ENCODE assay signal across 28 cellular contexts in genomic region chr6:95293257-95293656, GRCh38.
"Had no signal": no experiment of that assay in that cellular context is flagged by ENCODE, and none has a peak within 500 bp of the region (broad histone marks: within the 10 kb centered on the region; RNA-seq: fewer than 3 reads in every experiment).

No MANE protein-coding gene starts in this region.

- H3K36me3 Mint-ChIP-seq: stimulated activated effector memory CD8-positive, alpha-beta T cell treated with anti-CD3 and anti-CD28 coated beads, Interleukin-12 subunit alpha, Interleukin-12 subunit beta, amount 100 ng/mL, for 72 hours; stimulated activated memory B cell treated with anti-CD40 and anti-IgM and Interleukin-4, amounts not matched to agents 10 μg/mL and 1 μg/mL and 100 μg/mL, for 72 hours; stimulated activated naive B cell treated with anti-CD40 and anti-IgM and Interleukin-4, amounts not matched to agents 10 μg/mL and 1 μg/mL and 100 μg/mL, for 72 hours; type B pancreatic cell had no signal

- H3K27ac ChIP-seq: stomach, suprapubic skin, testis, thoracic aorta, thyroid gland, tibial artery, tibial nerve, transverse colon, upper lobe of left lung, upper lobe of right lung, uterus, vagina had no signal

- H3K27me3 Mint-ChIP-seq: stimulated activated memory B cell treated with anti-CD40 and anti-IgM and Interleukin-4, amounts not matched to agents 10 μg/mL and 1 μg/mL and 100 μg/mL, for 72 hours; stimulated activated naive B cell treated with anti-CD40 and anti-IgM and Interleukin-4, amounts not matched to agents 10 μg/mL and 1 μg/mL and 100 μg/mL, for 72 hours; stimulated activated naive CD8-positive, alpha-beta T cell treated with anti-CD3 and anti-CD28 coated beads, Interleukin-15, amount 100 ng/mL, for 72 hours; stimulated activated naive CD8-positive, alpha-beta T cell treated with anti-CD3 and anti-CD28 coated beads, Interleukin-15, Interleukin-2, amounts not matched to agents 100 ng/mL and 50 ng/mL, for 24 hours; type B pancreatic cell had no signal

- H3K9me3 Mint-ChIP-seq: stimulated activated effector memory CD8-positive, alpha-beta T cell treated with anti-CD3 and anti-CD28 coated beads, Interleukin-12 subunit alpha, Interleukin-12 subunit beta, amount 100 ng/mL, for 72 hours; stimulated activated memory B cell treated with anti-CD40 and anti-IgM and Interleukin-4, amounts not matched to agents 10 μg/mL and 1 μg/mL and 100 μg/mL, for 72 hours; stimulated activated naive B cell treated with anti-CD40 and anti-IgM and Interleukin-4, amounts not matched to agents 10 μg/mL and 1 μg/mL and 100 μg/mL, for 72 hours; stimulated activated naive CD8-positive, alpha-beta T cell treated with anti-CD3 and anti-CD28 coated beads, Interleukin-15, amount 100 ng/mL, for 72 hours; stimulated activated naive CD8-positive, alpha-beta T cell treated with anti-CD3 and anti-CD28 coated beads, Interleukin-15, Interleukin-2, amounts not matched to agents 100 ng/mL and 50 ng/mL, for 24 hours had no signal

- ATAC-seq: stimulated activated effector memory CD8-positive, alpha-beta T cell treated with anti-CD3 and anti-CD28 coated beads, Interleukin-12 subunit alpha, Interleukin-12 subunit beta, amount 100 ng/mL, for 72 hours; stimulated activated naive B cell treated with anti-CD40 and anti-IgM and Interleukin-4, amounts not matched to agents 10 μg/mL and 1 μg/mL and 100 μg/mL, for 72 hours; stimulated activated naive CD8-positive, alpha-beta T cell treated with anti-CD3 and anti-CD28 coated beads, Interleukin-15, amount 100 ng/mL, for 72 hours; stimulated activated naive CD8-positive, alpha-beta T cell treated with anti-CD3 and anti-CD28 coated beads, Interleukin-15, Interleukin-2, amounts not matched to agents 100 U/mL and 50 U/mL, for 24 hours; upper lobe of right lung had no signal

- H3K4me1 ChIP-seq: stomach, suprapubic skin, testis, thyroid gland, tibial artery, tibial nerve, transverse colon, upper lobe of left lung, upper lobe of right lung, uterus, vagina had no signal

- DNase-seq: stimulated activated CD4-positive, alpha-beta T cell treated with anti-CD3 and anti-CD28 coated beads, Interleukin-2, amount 100 ng/mL, for 48 hours; stimulated activated CD4-positive, alpha-beta T cell treated with anti-CD3 and anti-CD28 coated beads, Interleukin-4, amount 100 ng/mL, for 1 hour; stimulated activated CD4-positive, alpha-beta T cell treated with anti-CD3 and anti-CD28 coated beads, Interleukin-4, amount 100 ng/mL, for 24 hours; stimulated activated CD4-positive, alpha-beta T cell treated with anti-CD3 and anti-CD28 coated beads, Interleukin-4, amount 100 ng/mL, for 4 hours; stimulated activated CD8-positive, alpha-beta memory T cell treated with anti-CD3 and anti-CD28 coated beads, Interleukin-4, amount 100 ng/mL, for 48 hours; stimulated activated naive B cell treated with anti-CD40 and anti-IgM and Interleukin-4, amounts not matched to agents 10 μg/mL and 1 μg/mL and 100 μg/mL, for 72 hours; stimulated activated naive CD4-positive, alpha-beta T cell; stimulated activated naive CD4-positive, alpha-beta T cell treated with Interleukin-2 at 50 U/mL for 16 hours; stimulated activated naive CD8-positive, alpha-beta T cell treated with anti-CD3 and anti-CD28 coated beads, Interleukin-15, amount 100 ng/mL, for 72 hours; stimulated activated naive CD8-positive, alpha-beta T cell treated with anti-CD3 and anti-CD28 coated beads, Interleukin-15, Interleukin-2, amounts not matched to agents 100 U/mL and 50 U/mL, for 24 hours; stomach; substantia nigra; testis; thyroid gland; tibial artery; transverse colon; upper lobe of left lung; upper lobe of right lung; uterus had no signal

- H3K36me3 ChIP-seq: stomach, suprapubic skin, thoracic aorta, thyroid gland, tibial artery, tibial nerve, transverse colon, upper lobe of left lung, upper lobe of right lung, uterus, vagina had no signal

- H3K27me3 ChIP-seq: stomach, suprapubic skin, testis, thyroid gland, tibial artery, tibial nerve, transverse colon, upper lobe of left lung, upper lobe of right lung, uterus, vagina had no signal

- H3K4me3 ChIP-seq: stomach, suprapubic skin, testis, thoracic aorta, thyroid gland, tibial artery, tibial nerve, transverse colon, upper lobe of left lung, upper lobe of right lung, uterus, vagina had no signal

- H3K4me1 Mint-ChIP-seq: stimulated activated effector memory CD8-positive, alpha-beta T cell treated with anti-CD3 and anti-CD28 coated beads, Interleukin-12 subunit alpha, Interleukin-12 subunit beta, amount 100 ng/mL, for 72 hours; stimulated activated memory B cell treated with anti-CD40 and anti-IgM and Interleukin-4, amounts not matched to agents 10 μg/mL and 1 μg/mL and 100 μg/mL, for 72 hours; stimulated activated naive B cell treated with anti-CD40 and anti-IgM and Interleukin-4, amounts not matched to agents 10 μg/mL and 1 μg/mL and 100 μg/mL, for 72 hours; stimulated activated naive CD8-positive, alpha-beta T cell treated with anti-CD3 and anti-CD28 coated beads, Interleukin-15, amount 100 ng/mL, for 72 hours had no signal

- H3K4me3 Mint-ChIP-seq: stimulated activated effector memory CD8-positive, alpha-beta T cell treated with anti-CD3 and anti-CD28 coated beads, Interleukin-12 subunit alpha, Interleukin-12 subunit beta, amount 100 ng/mL, for 72 hours; stimulated activated memory B cell treated with anti-CD40 and anti-IgM and Interleukin-4, amounts not matched to agents 10 μg/mL and 1 μg/mL and 100 μg/mL, for 72 hours; stimulated activated naive B cell treated with anti-CD40 and anti-IgM and Interleukin-4, amounts not matched to agents 10 μg/mL and 1 μg/mL and 100 μg/mL, for 72 hours; stimulated activated naive CD8-positive, alpha-beta T cell treated with anti-CD3 and anti-CD28 coated beads, Interleukin-15, amount 100 ng/mL, for 72 hours; stimulated activated naive CD8-positive, alpha-beta T cell treated with anti-CD3 and anti-CD28 coated beads, Interleukin-15, Interleukin-2, amounts not matched to agents 100 ng/mL and 50 ng/mL, for 24 hours had no signal

- H3K27ac Mint-ChIP-seq: stimulated activated effector memory CD8-positive, alpha-beta T cell treated with anti-CD3 and anti-CD28 coated beads, Interleukin-12 subunit alpha, Interleukin-12 subunit beta, amount 100 ng/mL, for 72 hours; stimulated activated memory B cell treated with anti-CD40 and anti-IgM and Interleukin-4, amounts not matched to agents 10 μg/mL and 1 μg/mL and 100 μg/mL, for 72 hours; stimulated activated naive B cell treated with anti-CD40 and anti-IgM and Interleukin-4, amounts not matched to agents 10 μg/mL and 1 μg/mL and 100 μg/mL, for 72 hours; stimulated activated naive CD8-positive, alpha-beta T cell treated with anti-CD3 and anti-CD28 coated beads, Interleukin-15, amount 100 ng/mL, for 72 hours; stimulated activated naive CD8-positive, alpha-beta T cell treated with anti-CD3 and anti-CD28 coated beads, Interleukin-15, Interleukin-2, amounts not matched to agents 100 ng/mL and 50 ng/mL, for 24 hours had no signal

- H3K9me3 ChIP-seq: stomach, suprapubic skin, testis, thoracic aorta, thyroid gland, tibial artery, tibial nerve, transverse colon, upper lobe of left lung, upper lobe of right lung, uterus, vagina had no signal

- FAIRE-seq: urothelium cell line had no signal
